ENCODE assay signal across 2 cellular contexts in the genomic region with DNA sequence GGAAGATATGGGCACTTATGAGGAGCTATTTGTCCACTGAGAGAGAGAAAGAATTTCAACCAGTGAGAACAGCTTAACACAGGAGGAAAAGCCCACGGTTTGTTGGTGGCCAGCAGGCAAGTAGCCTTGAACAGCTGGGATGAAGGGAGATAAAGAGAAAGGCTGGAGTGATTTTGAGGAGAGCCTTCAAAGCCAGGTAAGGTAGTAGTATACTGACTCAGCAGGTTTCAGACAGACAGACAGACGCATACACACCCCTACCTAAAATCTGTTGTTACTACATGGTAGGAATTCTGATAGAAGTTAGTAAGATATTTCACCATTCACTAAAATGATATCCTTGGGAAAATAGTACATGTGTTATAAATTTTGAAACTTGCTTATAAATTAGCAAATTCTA.
A peak's percentile ranks its signal among the peaks of the same experiment; 100 is the strongest.
TF ChIP-seq lines count a peak whose summit lies in the region.

No MANE protein-coding gene starts in this region.

TF ChIP-seq in A549, 52 proteins besides CTCF, POLR2A, EP300 and RAD21:
- TF ChIP-seq RFX5 (IDR thresholded peaks at IDR 0.05) = no peak
- no peak for TF ChIP-seq POLR2AphosphoS2 (conservative IDR thresholded peaks at IDR 0.05; ENCODE audit: low read length)
- TF ChIP-seq SMC3 (IDR thresholded peaks at IDR 0.05) = no peak
- peak; percentile 59 for TF ChIP-seq MAFK (IDR thresholded peaks at IDR 0.05; ENCODE audit: partially characterized antibody)
- TF ChIP-seq NFE2L2 (conservative IDR thresholded peaks at IDR 0.05; ENCODE audit: low read length) = no peak
- TF ChIP-seq TP53 (CRISPR knock-in tag; IDR thresholded peaks at IDR 0.05) = no peak
TF ChIP-seq in A549: peak in this region for 1.

TF ChIP-seq in endothelial cell of umbilical vein, 7 proteins besides CTCF, POLR2A, EP300 and RAD21:
- TF ChIP-seq, protein P1, sequence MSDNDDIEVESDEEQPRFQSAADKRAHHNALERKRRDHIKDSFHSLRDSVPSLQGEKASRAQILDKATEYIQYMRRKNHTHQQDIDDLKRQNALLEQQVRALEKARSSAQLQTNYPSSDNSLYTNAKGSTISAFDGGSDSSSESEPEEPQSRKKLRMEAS (IDR thresholded peaks at IDR 0.05; ENCODE audit: insufficient read depth, insufficient read length) = no peak
- no peak for TF ChIP-seq MYC (IDR thresholded peaks at IDR 0.05; ENCODE audit: low read depth, low read length)
- no peak for TF ChIP-seq FOS (IDR thresholded peaks at IDR 0.05; ENCODE audit: borderline replicate concordance, insufficient read depth, low read length)
- TF ChIP-seq EZH2 (IDR thresholded peaks at IDR 0.05; ENCODE audit: borderline replicate concordance, low read depth, low read length, severe bottlenecking) = no peak
- TF ChIP-seq GATA2 (IDR thresholded peaks at IDR 0.05; ENCODE audit: insufficient read depth, insufficient read length, low read depth, low read length) = no peak
- TF ChIP-seq JUN (IDR thresholded peaks at IDR 0.05; ENCODE audit: borderline replicate concordance, insufficient read depth, insufficient read length, low read depth) = no peak
- no peak for TF ChIP-seq POLR2AphosphoS5 (IDR thresholded peaks at IDR 0.05; ENCODE audit: insufficient read depth, low read depth, low read length)
